In genomic region chr22:33842421-33843094, GRCh38 we compare ENCODE assay signal across 13 cellular contexts.
A peak's percentile ranks its signal among the peaks of the same experiment; 100 is the strongest.
DNase-seq lines count a peak whose midpoint lies in the region; ATAC-seq and TF ChIP-seq lines count a peak whose summit lies in the region.
"Had no signal": no experiment of that assay in that cellular context is flagged by ENCODE, and none has a peak within 500 bp of the region (broad histone marks: within the 10 kb centered on the region; RNA-seq: fewer than 3 reads in every experiment).

No MANE protein-coding gene starts in this region.

- H3K36me3 ChIP-seq in OCI-LY3 (replicated peaks; ENCODE audit: low read depth, low read length) (no peaks in the 10 kb centered on the region), colonic mucosa (no peaks in the 10 kb centered on the region)
- H3K36me3 ChIP-seq: gastroesophageal sphincter, upper lobe of left lung had no signal

- intact Hi-C loops in left ventricle myocardium superior (cut with micrococcal nuclease): no loop called here
- intact Hi-C loops in right cardiac atrium (cut with DNase I): no loop called here
- intact Hi-C loops in colonic mucosa (cut with DNase I): no loop called here

- H3K9me3 ChIP-seq in right cardiac atrium (ENCODE audit: control insufficient read depth, low read length): no peaks in the 10 kb centered on the region
- no peaks in the 10 kb centered on the region for H3K9me3 ChIP-seq in OCI-LY3 (ENCODE audit: insufficient read depth, low read length)
- no peaks in the 10 kb centered on the region for H3K9me3 ChIP-seq in colonic mucosa
- H3K9me3 ChIP-seq: gastroesophageal sphincter, upper lobe of left lung had no signal

- no peak for DNase-seq in left ventricle myocardium superior
- no peak for DNase-seq in right cardiac atrium
- no peak for DNase-seq in Ammon's horn (ENCODE audit: low spot score)
- no peak for DNase-seq in NCI-H446 treated with DMSO at 0.1 percent for 48 hours (lab: John Stamatoyannopoulos, UW)
- DNase-seq in colonic mucosa: no peak
- DNase-seq: activated CD8-positive, alpha-beta memory T cell treated with anti-CD3 and anti-CD28 coated beads, Interleukin-2, amount 50 U/mL, for 4 hours; left colon; small intestine; upper lobe of left lung had no signal

- H3K4me2 ChIP-seq in OCI-LY3 (ENCODE audit: low read length): peak overlapping the region; percentile 65

- H3K27me3 ChIP-seq in right cardiac atrium (ENCODE audit: control insufficient read depth, insufficient read depth) (no peaks in the 10 kb centered on the region), OCI-LY3 (ENCODE audit: low read depth, low read length) (no peaks in the 10 kb centered on the region), colonic mucosa (no peaks in the 10 kb centered on the region)
- H3K27me3 ChIP-seq: gastroesophageal sphincter, upper lobe of left lung had no signal

- ATAC-seq in left ventricle myocardium superior: peak; percentile 7
- ATAC-seq in right cardiac atrium: no peak
- ATAC-seq in HG03280 (IDR thresholded peaks at IDR 0.05; ENCODE audit: unreplicated experiment): peak; percentile 69
- no peak for ATAC-seq in HG02981 (IDR thresholded peaks at IDR 0.05; ENCODE audit: unreplicated experiment)
- ATAC-seq: gastroesophageal sphincter, left colon had no signal

- H3K79me2 ChIP-seq in OCI-LY3 (ENCODE audit: low read length): peaks cover 54% of the 10 kb centered on the region

- peaks cover 28% of the 10 kb centered on the region for H4K20me1 ChIP-seq in OCI-LY3 (ENCODE audit: insufficient read depth, low read length)

- no peak overlapping the region for H3K4me3 ChIP-seq in right cardiac atrium (ENCODE audit: low read length)
- H3K4me3 ChIP-seq in OCI-LY3 (ENCODE audit: low read length): peak overlapping the region; percentile 65
- no peak overlapping the region for H3K4me3 ChIP-seq in colonic mucosa
- H3K4me3 ChIP-seq: gastroesophageal sphincter, upper lobe of left lung had no signal

- H3K9ac ChIP-seq in OCI-LY3 (ENCODE audit: low read length): peak overlapping the region; percentile 15
- H3K9ac ChIP-seq in colonic mucosa (ENCODE audit: low read depth in 2 of 2, low read length in 2 of 2): no peak overlapping the region

- 86% methylated on average over 6 of the region's 6 CpGs for WGBS in right cardiac atrium

- H3K27ac ChIP-seq in right cardiac atrium (ENCODE audit: low read length): no peak overlapping the region
- H3K27ac ChIP-seq in OCI-LY3 (ENCODE audit: low read length): peak overlapping the region; percentile 71; the same call in 1 of the 2 replicates
- no peak overlapping the region for H3K27ac ChIP-seq in colonic mucosa
- H3K27ac ChIP-seq: gastroesophageal sphincter, upper lobe of left lung had no signal

- H3K4me1 ChIP-seq in right cardiac atrium (ENCODE audit: control insufficient read depth, insufficient read depth, low read length) (peaks cover 14% of the 10 kb centered on the region), OCI-LY3 (ENCODE audit: low read length) (peaks cover 24% of the 10 kb centered on the region), colonic mucosa (no peaks in the 10 kb centered on the region)

- no peak overlapping the region for H2AFZ ChIP-seq in OCI-LY3 (ENCODE audit: low read depth, low read length)

- TF ChIP-seq CTCF in OCI-LY3 (IDR thresholded peaks at IDR 0.05; ENCODE audit: low read depth, low read length) (no peak), colonic mucosa (IDR thresholded peaks at IDR 0.05) (no peak)

Comparison
In these comparisons a context has a peak if more than half of its experiments do, and no peak if none do; other contexts are left out.
1. ATAC-seq: peak in left ventricle myocardium superior (single experiment) and HG03280 (single experiment); none in right cardiac atrium (0 of 2) and HG02981 (single experiment).